8 cellular contexts compared by ENCODE assay signal in the genomic region with DNA sequence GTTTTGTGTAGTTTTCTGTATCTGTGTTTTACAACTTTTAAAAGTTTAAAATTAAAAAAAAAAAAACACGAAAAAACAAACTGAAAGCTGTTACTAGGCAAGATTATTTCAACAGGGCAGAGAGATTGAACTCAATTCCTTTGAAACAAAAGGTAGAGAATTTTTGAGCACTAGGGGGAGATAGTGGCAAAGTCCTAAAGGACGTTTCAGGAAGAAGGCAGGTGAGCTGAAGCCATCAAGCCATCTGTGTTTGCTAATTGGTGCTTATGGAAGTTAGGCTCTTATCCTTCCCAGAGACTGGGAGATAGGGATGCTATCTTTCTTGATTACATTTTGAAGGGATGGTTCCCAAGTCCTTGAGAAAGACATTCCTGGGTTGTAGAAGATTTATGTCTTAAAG.
DNase-seq lines count a peak whose midpoint lies in the region; ATAC-seq, FAIRE-seq and TF ChIP-seq lines count a peak whose summit lies in the region.

No MANE protein-coding gene starts in this region.

- H3K36me3 ChIP-seq in H1 (ENCODE audit: control insufficient read depth in 2 of 4, insufficient read depth in 4 of 4, low read length in 3 of 4): peaks cover 0 to 2% (median 0%) of the 10 kb centered on the region in 4 experiments; a peak in 1 of 8 replicates

- no peaks in the 10 kb centered on the region for H3K4me1 ChIP-seq in A549
- H3K4me1 ChIP-seq in H1 (replicated peaks in 1 of 4; ENCODE audit: control insufficient read depth in 3 of 4, insufficient read depth in 4 of 4, low read length in 3 of 4): peaks cover 0 to 9% (median 7%) of the 10 kb centered on the region in 4 experiments; a peak in 5 of 7 replicates

- H3K18ac ChIP-seq in H1 (ENCODE audit: extremely low read depth, low read length): no peak overlapping the region; the same call in 1 of the 2 replicates

- H3K4me3 ChIP-seq in A549 (no peak overlapping the region), H1 (ENCODE audit: extremely low read depth in 1 of 4, insufficient read depth in 2 of 4, low read depth in 3 of 4, low read length in 4 of 4) (no peak overlapping the region)

- H2AK5ac ChIP-seq in H1 (ENCODE audit: low read depth, low read length): no peak overlapping the region

- no peaks in the 10 kb centered on the region for H3K79me2 ChIP-seq in H1 (ENCODE audit: control insufficient read depth in 1 of 2, insufficient read depth in 2 of 2, low read length in 2 of 2)

- H3K14ac ChIP-seq in H1 (ENCODE audit: insufficient read length): no peak overlapping the region

- H4K91ac ChIP-seq in H1 (replicated peaks; ENCODE audit: insufficient read length, low read length): no peak overlapping the region

- no peak overlapping the region for H3K4ac ChIP-seq in H1 (replicated peaks; ENCODE audit: insufficient read length, low read depth, low read length)

- H3K27me3 ChIP-seq in H1 (replicated peaks in 1 of 4; ENCODE audit: control insufficient read depth in 3 of 4, extremely low read depth in 1 of 4, insufficient read depth in 3 of 4, low read length in 3 of 4): no peaks in the 10 kb centered on the region

- H2BK120ac ChIP-seq in H1 (replicated peaks; ENCODE audit: low read depth, low read length): no peak overlapping the region

- no peak overlapping the region for H3K56ac ChIP-seq in H1 (replicated peaks; ENCODE audit: insufficient read length, low read depth, low read length)

- peak; percentile 25 to 28 for DNase-seq in A549 (ENCODE audit: low read depth in 1 of 2, low spot score in 1 of 2)
- peak; percentile 60 for DNase-seq in NCI-H510A treated with DMSO at 0.1 percent for 48 hours (lab: John Stamatoyannopoulos, UW)
- no peak for DNase-seq in H1 (ENCODE audit: low read depth in 1 of 2, low spot score in 2 of 2)
- no peak for DNase-seq in activated effector memory CD4-positive, alpha-beta T cell treated with anti-CD3 and anti-CD28 coated beads, Interleukin-2, amount 50 U/mL, for 16 hours

- H2BK15ac ChIP-seq in H1 (ENCODE audit: low read length): no peak overlapping the region

- no peak overlapping the region for H4K5ac ChIP-seq in H1 (ENCODE audit: insufficient read length, low read depth, low read length)

- H3K23ac ChIP-seq in H1 (ENCODE audit: insufficient read length): no peak overlapping the region

- WGBS in A549 (ENCODE audit: missing lambda C conversion rate): 2% methylated on average over 2 of the region's 2 CpGs
- WGBS in H1 (ENCODE audit: extremely low coverage in 1 of 2, insufficient coverage in 1 of 2, insufficient read length in 1 of 2, insufficient replicate concordance in 2 of 2, low coverage in 1 of 2, low lambda C conversion rate in 2 of 2, missing lambda C conversion rate in 1 of 2), 2 experiments: 23% methylated on average over 2 of the region's 2 CpGs; no CpG with 5 or more reads in 1 of the 2 experiments

- TF ChIP-seq CTCF in A549 (IDR thresholded peaks at IDR 0.05) (peak; percentile 35), H1 (IDR thresholded peaks at IDR 0.05; ENCODE audit: control extremely low read depth in 1 of 3, insufficient read depth in 1 of 3, low read depth in 1 of 3, low read length in 3 of 3) (peak in 2 of 3 experiments; percentile 50 to 62; a peak in 3 of 4 replicates)

- ATAC-seq in A549: peak; percentile 62 to 64; a peak in 4 of 6 replicates
- ATAC-seq in GM21529 (IDR thresholded peaks at IDR 0.05; ENCODE audit: unreplicated experiment): peak; percentile 48
- no peak for ATAC-seq in GM19324 (IDR thresholded peaks at IDR 0.05; ENCODE audit: low FRiP score, unreplicated experiment)
- no peak for ATAC-seq in HG03039 (IDR thresholded peaks at IDR 0.05; ENCODE audit: unreplicated experiment)
- no peak for ATAC-seq in HG02623 (IDR thresholded peaks at IDR 0.05; ENCODE audit: unreplicated experiment)

- no peaks in the 10 kb centered on the region; the same call in 1 of the 2 replicates for H3K23me2 ChIP-seq in H1 (ENCODE audit: low read depth, low read length)

- H2BK5ac ChIP-seq in H1 (ENCODE audit: low read depth, low read length): no peak overlapping the region

- no peak overlapping the region for H2AFZ ChIP-seq in H1 (ENCODE audit: low read length)

- H3K9me3 ChIP-seq in A549 (no peaks in the 10 kb centered on the region), H1 (ENCODE audit: insufficient read depth in 2 of 2, low read depth in 1 of 2, low read length in 1 of 2) (no peaks in the 10 kb centered on the region)

- FAIRE-seq in A549 (lab: Jason Lieb, UNC): no peak
- peak; percentile 65 for FAIRE-seq in H1 (lab: Jason Lieb, UNC)

- no peak overlapping the region for H4K8ac ChIP-seq in H1 (ENCODE audit: extremely low read depth, insufficient read depth, low read length)

- TF ChIP-seq EP300 in A549 (IDR thresholded peaks at IDR 0.05): no peak
- no peak for TF ChIP-seq EP300 in H1 (IDR thresholded peaks at IDR 0.05; ENCODE audit: borderline replicate concordance in 1 of 2, low read depth in 2 of 2, low read length in 2 of 2)

- TF ChIP-seq POLR2A in A549 (IDR thresholded peaks at IDR 0.05; ENCODE audit: low read length) (no peak), H1 (IDR thresholded peaks at IDR 0.05; ENCODE audit: control extremely low read depth in 1 of 2, low read depth in 2 of 2, low read length in 2 of 2) (no peak)

- no peaks in the 10 kb centered on the region for H4K20me1 ChIP-seq in H1 (replicated peaks in 1 of 2; ENCODE audit: control insufficient read depth in 1 of 2, insufficient read depth in 2 of 2, low read length in 2 of 2)

- H3K79me1 ChIP-seq in H1 (ENCODE audit: low read depth, low read length): no peaks in the 10 kb centered on the region; the same call in 1 of the 2 replicates

- H3K9ac ChIP-seq in H1 (replicated peaks in 1 of 4; ENCODE audit: extremely low read depth in 1 of 4, low read depth in 3 of 4, low read length in 3 of 4): no peak overlapping the region

- TF ChIP-seq RAD21 in A549 (conservative IDR thresholded peaks at IDR 0.05 in 1 of 2, IDR thresholded peaks at IDR 0.05 in 1 of 2) (peak; percentile 14 to 30; a peak in 1 of 5 replicates), H1 (IDR thresholded peaks at IDR 0.05 in 1 of 2, conservative IDR thresholded peaks at IDR 0.05 in 1 of 2; ENCODE audit: low read depth in 2 of 2, low read length in 2 of 2) (peak; percentile 70 to 72)

- H3K4me2 ChIP-seq in A549 (no peak overlapping the region), H1 (ENCODE audit: insufficient read depth in 1 of 2, low read depth in 2 of 2, low read length in 2 of 2) (no peak overlapping the region)

- CTCF ChIA-PET in A549 (lab: Yijun Ruan, JAX): interaction anchor here (0.6 to 2.2 kb wide), 7 partner anchors 10 to 1054 kb away, joined by 3 to 5 read pairs (median 5); no protein-coding TSS in a partner anchor
- CTCF ChIA-PET in H1 (lab: Charles Lee; ENCODE audit: partially characterized antibody): interaction anchor here (0.6 to 25.9 kb wide), 18 partner anchors 11 to 277 kb away, joined by 3 to 362 read pairs (median 4); no protein-coding TSS in a partner anchor

- peak overlapping the region; percentile 80; the same call in 1 of the 2 replicates for H2BK20ac ChIP-seq in H1 (ENCODE audit: low read length)

- H3K27ac ChIP-seq in A549 (no peak overlapping the region), H1 (ENCODE audit: low read depth, low read length) (no peak overlapping the region)

- no peak overlapping the region for H2BK12ac ChIP-seq in H1 (ENCODE audit: low read depth, low read length)

- POLR2A ChIA-PET in A549 (lab: Yijun Ruan, JAX): no interaction called here
- POLR2A ChIA-PET in H1 (lab: Charles Lee; ENCODE audit: partially characterized antibody): interaction anchor here (0.5 to 2.0 kb wide), 2 partner anchors 15 to 20 kb away, joined by 3 to 11 read pairs; no protein-coding TSS in a partner anchor

TF ChIP-seq in A549, 52 proteins besides CTCF, POLR2A, EP300 and RAD21:
- TF ChIP-seq PHF8 (IDR thresholded peaks at IDR 0.05; ENCODE audit: borderline replicate concordance, low read depth) (no peak), MYC (IDR thresholded peaks at IDR 0.05; ENCODE audit: borderline replicate concordance, low read length) (no peak), BHLHE40 (IDR thresholded peaks at IDR 0.05; ENCODE audit: low read depth, low read length) (no peak), RARB (CRISPR knock-in tag; IDR thresholded peaks at IDR 0.05) (no peak)

TF ChIP-seq in H1, 55 proteins besides CTCF, POLR2A, EP300 and RAD21:
- TF ChIP-seq RFX5 (IDR thresholded peaks at IDR 0.05; ENCODE audit: borderline replicate concordance, low read depth, low read length): peak; percentile 60
- TF ChIP-seq, protein P1, sequence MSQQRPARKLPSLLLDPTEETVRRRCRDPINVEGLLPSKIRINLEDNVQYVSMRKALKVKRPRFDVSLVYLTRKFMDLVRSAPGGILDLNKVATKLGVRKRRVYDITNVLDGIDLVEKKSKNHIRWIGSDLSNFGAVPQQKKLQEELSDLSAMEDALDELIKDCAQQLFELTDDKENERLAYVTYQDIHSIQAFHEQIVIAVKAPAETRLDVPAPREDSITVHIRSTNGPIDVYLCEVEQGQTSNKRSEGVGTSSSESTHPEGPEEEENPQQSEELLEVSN (IDR thresholded peaks at IDR 0.05): no peak
- TF ChIP-seq, protein P2, sequence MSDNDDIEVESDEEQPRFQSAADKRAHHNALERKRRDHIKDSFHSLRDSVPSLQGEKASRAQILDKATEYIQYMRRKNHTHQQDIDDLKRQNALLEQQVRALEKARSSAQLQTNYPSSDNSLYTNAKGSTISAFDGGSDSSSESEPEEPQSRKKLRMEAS (IDR thresholded peaks at IDR 0.05): 0 out of 2 replicates have a peak, but pooled peaks have one; percentile 8
- TF ChIP-seq TCF12 (IDR thresholded peaks at IDR 0.05; ENCODE audit: low read depth, low read length): 0 out of 2 replicates have a peak, but pooled peaks have one; percentile 46
- TF ChIP-seq NRF1 (IDR thresholded peaks at IDR 0.05; ENCODE audit: low read depth, low read length): no peak
- TF ChIP-seq SIX5 (IDR thresholded peaks at IDR 0.05; ENCODE audit: low read depth, low read length): no peak
- TF ChIP-seq TAF7 (optimal IDR thresholded peaks at IDR 0.05; ENCODE audit: borderline replicate concordance, low read depth, low read length): no peak
TF ChIP-seq in H1: peak in this region for 3.

Comparison
In these comparisons a context has a peak if more than half of its experiments do, and no peak if none do; other contexts are left out.
1. ATAC-seq: peak in A549 (2 of 2) and GM21529 (single experiment); none in GM19324 (single experiment), HG03039 (single experiment) and HG02623 (single experiment).
2. DNase-seq: peak in A549 (2 of 2) and NCI-H510A treated with DMSO at 0.1 percent for 48 hours (single experiment); none in H1 (0 of 2) and activated effector memory CD4-positive, alpha-beta T cell treated with anti-CD3 and anti-CD28 coated beads, Interleukin-2, amount 50 U/mL, for 16 hours (single experiment).